8 cellular contexts compared by ENCODE assay signal in genomic region chr11:115503083-115503885, GRCh38. TPM values are rescaled to one million over a fixed set of nuclear protein-coding genes. Genes with fewer than 3 reads are reported as not detected.
DNase-seq lines count a peak whose midpoint lies in the region; ATAC-seq and TF ChIP-seq lines count a peak whose summit lies in the region.

No MANE protein-coding gene starts in this region.

- TF ChIP-seq CTCF in lower lobe of right lung (IDR thresholded peaks at IDR 0.05) = peak; percentile 47

- peaks cover 5% of the 10 kb centered on the region for H3K4me1 Mint-ChIP-seq in T-helper 2 cell treated with Interferon-gamma antibody and Interleukin-4, amounts not matched to agents 5 μg/mL and 100 μg/mL, for 36 hours (ENCODE audit: low read depth)
- peaks cover 13% of the 10 kb centered on the region for H3K4me1 Mint-ChIP-seq in stimulated activated naive CD8-positive, alpha-beta T cell treated with anti-CD3 and anti-CD28 coated beads, Interleukin-15, Interleukin-2, amounts not matched to agents 100 ng/mL and 50 ng/mL, for 24 hours (ENCODE audit: low read depth)

- H3K4me1 ChIP-seq in lower lobe of right lung = peaks cover 38% of the 10 kb centered on the region

- H3K27ac ChIP-seq in lower lobe of right lung = peak overlapping the region; percentile 59

- H3K9me3 ChIP-seq in lower lobe of right lung = no peaks in the 10 kb centered on the region

- peaks cover 42% of the 10 kb centered on the region for H3K27me3 Mint-ChIP-seq in T-helper 2 cell treated with Interferon-gamma antibody and Interleukin-4, amounts not matched to agents 5 μg/mL and 100 μg/mL, for 36 hours (ENCODE audit: low read depth)
- peaks cover 49% of the 10 kb centered on the region for H3K27me3 Mint-ChIP-seq in stimulated activated naive CD8-positive, alpha-beta T cell treated with anti-CD3 and anti-CD28 coated beads, Interleukin-15, Interleukin-2, amounts not matched to agents 100 ng/mL and 50 ng/mL, for 24 hours

- peaks cover 11% of the 10 kb centered on the region for H3K27me3 ChIP-seq in lower lobe of right lung (ENCODE audit: low read depth)

- no peaks in the 10 kb centered on the region for H3K36me3 ChIP-seq in lower lobe of right lung

- H3K4me3 Mint-ChIP-seq in T-helper 2 cell treated with Interferon-gamma antibody and Interleukin-4, amounts not matched to agents 5 μg/mL and 100 μg/mL, for 36 hours = peak overlapping the region; percentile 59
- H3K4me3 Mint-ChIP-seq in stimulated activated naive CD8-positive, alpha-beta T cell treated with anti-CD3 and anti-CD28 coated beads, Interleukin-15, Interleukin-2, amounts not matched to agents 100 ng/mL and 50 ng/mL, for 24 hours = peak overlapping the region; percentile 58

- intact Hi-C loops in lower lobe of right lung (cut with DNase I) = loop anchor here (5.0 kb wide), 1 partner anchor 171 kb away; no protein-coding TSS in a partner anchor

- peak overlapping the region; percentile 63 for H3K4me3 ChIP-seq in lower lobe of right lung

- ATAC-seq in lower lobe of right lung (peak; percentile 64 to 69), HG03095 (IDR thresholded peaks at IDR 0.05; ENCODE audit: unreplicated experiment) (no peak)

- no peak overlapping the region for H3K27ac Mint-ChIP-seq in T-helper 2 cell treated with Interferon-gamma antibody and Interleukin-4, amounts not matched to agents 5 μg/mL and 100 μg/mL, for 36 hours
- H3K27ac Mint-ChIP-seq in stimulated activated naive CD8-positive, alpha-beta T cell treated with anti-CD3 and anti-CD28 coated beads, Interleukin-15, Interleukin-2, amounts not matched to agents 100 ng/mL and 50 ng/mL, for 24 hours = no peak overlapping the region

- no peaks in the 10 kb centered on the region for H3K9me3 Mint-ChIP-seq in T-helper 2 cell treated with Interferon-gamma antibody and Interleukin-4, amounts not matched to agents 5 μg/mL and 100 μg/mL, for 36 hours
- H3K9me3 Mint-ChIP-seq in stimulated activated naive CD8-positive, alpha-beta T cell treated with anti-CD3 and anti-CD28 coated beads, Interleukin-15, Interleukin-2, amounts not matched to agents 100 ng/mL and 50 ng/mL, for 24 hours = no peaks in the 10 kb centered on the region

- peak; percentile 17 for DNase-seq in NCI-H1694 treated with DMSO at 0.1 percent for 48 hours (lab: John Stamatoyannopoulos, UW)
- no peak for DNase-seq in NCI-H1694 (lab: John Stamatoyannopoulos, UW)
- peak; percentile 88 for DNase-seq in NCI-H1092 (lab: John Stamatoyannopoulos, UW)
- DNase-seq in T-helper 2 cell treated with Interferon-gamma antibody and Interleukin-4, amounts not matched to agents 5 μg/mL and 100 μg/mL, for 36 hours (ENCODE audit: low spot score) = peak; percentile 17
- peak; percentile 4 for DNase-seq in effector CD4-positive, alpha-beta T cell
- DNase-seq in lower lobe of right lung = peak; percentile 78

- H3K36me3 Mint-ChIP-seq in T-helper 2 cell treated with Interferon-gamma antibody and Interleukin-4, amounts not matched to agents 5 μg/mL and 100 μg/mL, for 36 hours (ENCODE audit: low read depth) = no peaks in the 10 kb centered on the region
- H3K36me3 Mint-ChIP-seq in stimulated activated naive CD8-positive, alpha-beta T cell treated with anti-CD3 and anti-CD28 coated beads, Interleukin-15, Interleukin-2, amounts not matched to agents 100 ng/mL and 50 ng/mL, for 24 hours (ENCODE audit: low read depth) = no peaks in the 10 kb centered on the region

RNA-seq across cellular contexts. Expression of gene CADM1, which starts 0.9 kb away (rescaled TPM):
- 149 TPM for total RNA-seq in lower lobe of right lung
